ENCODE assay signal across 1 cellular context in genomic region chr7:144830024-144830785, GRCh38.
TF ChIP-seq lines count a peak whose summit lies in the region.

No MANE protein-coding gene starts in this region.

TF ChIP-seq in GM12878, 131 proteins besides CTCF, POLR2A, EP300 and RAD21:
- 0 out of 2 replicates have a peak, but pooled peaks have one; percentile 21 for TF ChIP-seq JUNB (IDR thresholded peaks at IDR 0.05)
- TF ChIP-seq ATF3 (IDR thresholded peaks at IDR 0.05; ENCODE audit: borderline replicate concordance, extremely low read depth, low read depth, low read length) = no peak
- TF ChIP-seq CHD1 (IDR thresholded peaks at IDR 0.05; ENCODE audit: low read depth, low read length) = no peak
- TF ChIP-seq MEF2A (IDR thresholded peaks at IDR 0.05; ENCODE audit: insufficient read depth, low read depth, low read length) = no peak
TF ChIP-seq in GM12878: peak in this region for 1.
